ENCODE assay signal across 1 cellular context in genomic region chr17:27315322-27315721, GRCh38.
TF ChIP-seq lines count a peak whose summit lies in the region.

No MANE protein-coding gene starts in this region.

TF ChIP-seq in HEK293, 187 proteins besides CTCF, POLR2A, EP300 and RAD21 (continued from another document):
- TF ChIP-seq PRDM10 (tag by site-specific recombination; IDR thresholded peaks at IDR 0.05), result peak; percentile 80
- TF ChIP-seq HIC1 (tag by site-specific recombination; IDR thresholded peaks at IDR 0.05), result no peak
- TF ChIP-seq ZBTB26 (tag by site-specific recombination; optimal IDR thresholded peaks at IDR 0.05), result no peak
- no peak for TF ChIP-seq ZNF214 (tag by site-specific recombination; IDR thresholded peaks at IDR 0.05; ENCODE audit: borderline replicate concordance)
